Comparison of ENCODE assay signal across 29 cellular contexts in genomic region chr7:133003052-133003910, GRCh38.
DNase-seq lines count a peak whose midpoint lies in the region; ATAC-seq, FAIRE-seq and TF ChIP-seq lines count a peak whose summit lies in the region.
"Had no signal": no experiment of that assay in that cellular context is flagged by ENCODE, and none has a peak within 500 bp of the region (broad histone marks: within the 10 kb centered on the region; RNA-seq: fewer than 3 reads in every experiment).

No MANE protein-coding gene starts in this region.

- WGBS in IMR-90 (ENCODE audit: extremely low coverage in 2 of 2, insufficient read length in 1 of 2), 2 experiments, result 88% methylated on average over 1 of the region's 4 CpGs; no CpG with 5 or more reads in 1 of the 2 experiments
- WGBS in GM23248 (ENCODE audit: low coverage in 1 of 2, low lambda C conversion rate in 2 of 2, missing lambda C conversion rate in 2 of 2), 2 experiments, result 67% methylated on average over 4 of the region's 4 CpGs

- no peak overlapping the region for H3K4ac ChIP-seq in IMR-90 (ENCODE audit: low read depth, low read length)

- no peak overlapping the region for H3K9ac ChIP-seq in IMR-90 (ENCODE audit: low read depth, low read length)
- H3K9ac ChIP-seq in GM23248, result no peak overlapping the region

- H4K91ac ChIP-seq in IMR-90 (ENCODE audit: insufficient read depth, low read depth, low read length), result no peak overlapping the region

- H3K4me2 ChIP-seq in IMR-90 (ENCODE audit: low read depth, low read length) (no peak overlapping the region), GM23248 (ENCODE audit: unreplicated experiment) (no peak overlapping the region)

- no TSS peak for BruUV-seq in IMR-90 (replicated peaks; lab: Mats Ljungman, UMichigan)

- no peak for TF ChIP-seq RAD21 in IMR-90 (IDR thresholded peaks at IDR 0.05; ENCODE audit: low read length)

- H3K79me1 ChIP-seq in IMR-90 (ENCODE audit: low read depth in 1 of 2, low read length in 2 of 2), result peaks cover 5 to 24% of the 10 kb centered on the region in 2 experiments

- H3K4me1 ChIP-seq in IMR-90 (ENCODE audit: control insufficient read depth, insufficient read depth, low read length) (no peaks in the 10 kb centered on the region), gastrocnemius medialis (peaks cover 30 to 44% of the 10 kb centered on the region in 2 donors), GM23248 (ENCODE audit: insufficient read depth) (0 out of 2 replicates have a peak, but pooled peaks cover 4% of the 10 kb centered on the region)
- H3K4me1 ChIP-seq: Peyer's patch, SJCRH30 had no signal

- H3K27me3 ChIP-seq in IMR-90 (ENCODE audit: control insufficient read depth, insufficient read depth, low read length) (no peaks in the 10 kb centered on the region), gastrocnemius medialis (no peaks in the 10 kb centered on the region), GM23248 (replicated peaks; ENCODE audit: insufficient read depth) (no peaks in the 10 kb centered on the region)
- H3K27me3 ChIP-seq: Peyer's patch, SJCRH30, spleen, upper lobe of right lung had no signal

- H2BK5ac ChIP-seq in IMR-90 (ENCODE audit: low read depth, low read length, poor library complexity, severe bottlenecking), result no peak overlapping the region

- no peak overlapping the region for H2AK5ac ChIP-seq in IMR-90 (ENCODE audit: low read depth, low read length)

- H3K27ac ChIP-seq in IMR-90 (ENCODE audit: insufficient read depth, low read length), result no peak overlapping the region
- H3K27ac ChIP-seq in gastrocnemius medialis, result peak overlapping the region; percentile 38 to 66 (median 56)
- no peak overlapping the region for H3K27ac ChIP-seq in GM23248
- H3K27ac ChIP-seq: C4-2B, Peyer's patch, SJCRH30, spleen, upper lobe of right lung had no signal

- in situ Hi-C loops in IMR-90 (cut with MboI; ENCODE audit: low sequenced_read_pairs), result no loop called here
- in situ Hi-C loops in gastrocnemius medialis (cut with MboI; ENCODE audit: low sequenced_read_pairs in 4 of 4), result no loop called here
- in situ Hi-C loops in GM23248 (cut with MboI), result no loop called here

- DNase-seq in IMR-90 (peak; percentile 22), RCC 7860 (ENCODE audit: low spot score) (no peak), fibroblast of peridontal ligament (ENCODE audit: extremely low read depth) (peak; percentile 58), gastrocnemius medialis (no peak), GM23248 (no peak), NAMALWA (ENCODE audit: low spot score) (no peak)
- DNase-seq in activated CD4-positive, alpha-beta T cell treated with anti-CD3 and anti-CD28 coated beads for 4 hours, result no peak
- DNase-seq: activated CD8-positive, alpha-beta T cell treated with anti-CD3 and anti-CD28 coated beads for 36 hours; activated naive CD8-positive, alpha-beta T cell treated with anti-CD3 and anti-CD28 coated beads, Interleukin-2, amount 10 ng/mL, durations not matched to agents 7 days and 5 days; Caco-2; central memory CD4-positive, alpha-beta T cell; dermis blood vessel endothelial cell; DMS79; GDM1; islet precursor cell; Kasumi-1; naive thymus-derived CD8-positive, alpha-beta T cell; NCI-H1048; NCI-H187; NCI-H2171 treated with DMSO at 0.1 percent for 48 hours; NCI-H524; Peyer's patch; retina; SJCRH30; spleen; T1000; upper lobe of right lung had no signal

- TF ChIP-seq CTCF in IMR-90 (conservative IDR thresholded peaks at IDR 0.05; ENCODE audit: low read depth, low read length), result no peak
- no peak for TF ChIP-seq CTCF in gastrocnemius medialis (IDR thresholded peaks at IDR 0.05 in 4 of 5, conservative IDR thresholded peaks at IDR 0.05 in 1 of 5)

- peaks cover 65% of the 10 kb centered on the region for H3K79me2 ChIP-seq in GM23248 (ENCODE audit: insufficient read depth)

- H3K36me3 ChIP-seq in IMR-90 (ENCODE audit: control insufficient read depth, insufficient read depth, low read length) (no peaks in the 10 kb centered on the region), gastrocnemius medialis (no peaks in the 10 kb centered on the region), GM23248 (ENCODE audit: low read depth) (no peaks in the 10 kb centered on the region)
- H3K36me3 ChIP-seq: Peyer's patch, upper lobe of right lung had no signal

- POLR2A ChIA-PET in IMR-90 (lab: Charles Lee; ENCODE audit: unreplicated experiment), result no interaction called here

- H3K23ac ChIP-seq in IMR-90 (ENCODE audit: low read depth, low read length), result no peak overlapping the region

- no peak overlapping the region for H2AK9ac ChIP-seq in IMR-90 (replicated peaks; ENCODE audit: low read depth, low read length, poor library complexity)

- H4K5ac ChIP-seq in IMR-90 (ENCODE audit: low read depth, low read length), result no peak overlapping the region

- peak; percentile 7 for FAIRE-seq in RCC 7860 (lab: Jason Lieb, UNC)

- CTCF ChIA-PET in IMR-90 (lab: Yijun Ruan, JAX), result no interaction called here

- ATAC-seq in IMR-90 (ENCODE audit: low read depth), result peak; percentile 42; the same call in 1 of the 2 replicates
- peak; percentile 62 to 81 for ATAC-seq in gastrocnemius medialis
- ATAC-seq: activated CD8-positive, alpha-beta T cell treated with anti-CD3 and anti-CD28 coated beads for 36 hours; HCT116; naive thymus-derived CD8-positive, alpha-beta T cell; upper lobe of right lung had no signal

- H3K9me1 ChIP-seq in IMR-90 (ENCODE audit: insufficient read depth, low read length), result no peaks in the 10 kb centered on the region

- no peak overlapping the region for H2BK15ac ChIP-seq in IMR-90 (ENCODE audit: low read depth, low read length)

- H3K9me2 ChIP-seq in GM23248 (ENCODE audit: insufficient read depth), result no peaks in the 10 kb centered on the region

- H2BK20ac ChIP-seq in IMR-90 (ENCODE audit: low read depth, low read length), result no peak overlapping the region

- dilution Hi-C loops in IMR-90 (cut with HindIII; ENCODE audit: low sequenced_read_pairs, unreplicated experiment), result no loop called here

- H3F3A ChIP-seq in GM23248 (ENCODE audit: insufficient read depth), result no peaks in the 10 kb centered on the region

- no peak overlapping the region for H3K14ac ChIP-seq in IMR-90 (replicated peaks; ENCODE audit: low read depth, low read length)

- H3K4me3 ChIP-seq in IMR-90 (ENCODE audit: insufficient read depth, low read depth, low read length) (no peak overlapping the region), gastrocnemius medialis (no peak overlapping the region), GM23248 (no peak overlapping the region)
- H3K4me3 ChIP-seq: Peyer's patch, SJCRH30, spleen, upper lobe of right lung had no signal

- TF ChIP-seq POLR2A in IMR-90 (IDR thresholded peaks at IDR 0.05; ENCODE audit: low read depth, low read length), result no peak
- no peak for TF ChIP-seq POLR2A in gastrocnemius medialis (IDR thresholded peaks at IDR 0.05)

- intact Hi-C loops in IMR-90 (cut with micrococcal nuclease) (no loop called here), gastrocnemius medialis (cut with DNase I; ENCODE audit: low total_unique reads) (no loop called here)

- no peak overlapping the region for H2AFZ ChIP-seq in IMR-90 (replicated peaks; ENCODE audit: low read length, poor library complexity)
- no peak overlapping the region for H2AFZ ChIP-seq in GM23248

- H4K20me1 ChIP-seq in IMR-90 (ENCODE audit: insufficient read depth, low read length), result no peaks in the 10 kb centered on the region
- no peaks in the 10 kb centered on the region for H4K20me1 ChIP-seq in GM23248 (ENCODE audit: insufficient read depth)

- H3K18ac ChIP-seq in IMR-90 (ENCODE audit: low read depth, low read length), result no peak overlapping the region

- no peak overlapping the region for H4K8ac ChIP-seq in IMR-90 (ENCODE audit: low read depth in 2 of 2, low read length in 2 of 2)

- H3K56ac ChIP-seq in IMR-90 (ENCODE audit: extremely low read depth, insufficient read depth, low read length), result no peak overlapping the region

- no peak overlapping the region for H2BK120ac ChIP-seq in IMR-90 (ENCODE audit: low read depth, low read length)

- H3K9me3 ChIP-seq in IMR-90 (ENCODE audit: control insufficient read depth, insufficient read depth, low read length) (no peaks in the 10 kb centered on the region), gastrocnemius medialis (no peaks in the 10 kb centered on the region), GM23248 (ENCODE audit: low read depth) (no peaks in the 10 kb centered on the region)
- H3K9me3 ChIP-seq: Caco-2, Peyer's patch, upper lobe of right lung had no signal

TF ChIP-seq in IMR-90, 13 proteins besides CTCF, POLR2A, EP300 and RAD21:
- TF ChIP-seq MAZ (IDR thresholded peaks at IDR 0.05; ENCODE audit: borderline replicate concordance, low read depth, low read length) (no peak), CHD1 (IDR thresholded peaks at IDR 0.05; ENCODE audit: low read depth, low read length) (no peak), MAFK (IDR thresholded peaks at IDR 0.05; ENCODE audit: low read depth, low read length) (no peak), RCOR1 (IDR thresholded peaks at IDR 0.05; ENCODE audit: insufficient replicate concordance, low read length) (no peak)
- TF ChIP-seq, protein P1, sequence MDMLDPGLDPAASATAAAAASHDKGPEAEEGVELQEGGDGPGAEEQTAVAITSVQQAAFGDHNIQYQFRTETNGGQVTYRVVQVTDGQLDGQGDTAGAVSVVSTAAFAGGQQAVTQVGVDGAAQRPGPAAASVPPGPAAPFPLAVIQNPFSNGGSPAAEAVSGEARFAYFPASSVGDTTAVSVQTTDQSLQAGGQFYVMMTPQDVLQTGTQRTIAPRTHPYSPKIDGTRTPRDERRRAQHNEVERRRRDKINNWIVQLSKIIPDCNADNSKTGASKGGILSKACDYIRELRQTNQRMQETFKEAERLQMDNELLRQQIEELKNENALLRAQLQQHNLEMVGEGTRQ (IDR thresholded peaks at IDR 0.05; ENCODE audit: low read depth, low read length), result no peak
- TF ChIP-seq, protein P2, sequence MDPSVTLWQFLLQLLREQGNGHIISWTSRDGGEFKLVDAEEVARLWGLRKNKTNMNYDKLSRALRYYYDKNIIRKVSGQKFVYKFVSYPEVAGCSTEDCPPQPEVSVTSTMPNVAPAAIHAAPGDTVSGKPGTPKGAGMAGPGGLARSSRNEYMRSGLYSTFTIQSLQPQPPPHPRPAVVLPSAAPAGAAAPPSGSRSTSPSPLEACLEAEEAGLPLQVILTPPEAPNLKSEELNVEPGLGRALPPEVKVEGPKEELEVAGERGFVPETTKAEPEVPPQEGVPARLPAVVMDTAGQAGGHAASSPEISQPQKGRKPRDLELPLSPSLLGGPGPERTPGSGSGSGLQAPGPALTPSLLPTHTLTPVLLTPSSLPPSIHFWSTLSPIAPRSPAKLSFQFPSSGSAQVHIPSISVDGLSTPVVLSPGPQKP (IDR thresholded peaks at IDR 0.05; ENCODE audit: borderline replicate concordance, low read depth, low read length), result no peak

Comparison
In these comparisons a context has a peak if more than half of its experiments do, and no peak if none do; other contexts are left out.
1. DNase-seq: peak in IMR-90 (single experiment) and fibroblast of peridontal ligament (single experiment); none in RCC 7860 (single experiment), gastrocnemius medialis (0 of 2), GM23248 (single experiment), NAMALWA (single experiment) and activated CD4-positive, alpha-beta T cell treated with anti-CD3 and anti-CD28 coated beads for 4 hours (0 of 2).
2. H3K27ac ChIP-seq: peak in gastrocnemius medialis (4 of 4); none in IMR-90 (single experiment) and GM23248 (single experiment).